Comparison of ENCODE assay signal across 1 cellular context in genomic region chr2:189698020-189698887, GRCh38.
TF ChIP-seq lines count a peak whose summit lies in the region.

No MANE protein-coding gene starts in this region.

TF ChIP-seq in GM23338, 12 proteins besides CTCF, POLR2A, EP300 and RAD21 (continued from another document):
- TF ChIP-seq ZNF462 (CRISPR knock-in tag; IDR thresholded peaks at IDR 0.05) (no peak), CREB1 (CRISPR knock-in tag; IDR thresholded peaks at IDR 0.05; ENCODE audit: low read depth) (peak; percentile 69)
